ENCODE assay signal across 1 cellular context in the genomic region with DNA sequence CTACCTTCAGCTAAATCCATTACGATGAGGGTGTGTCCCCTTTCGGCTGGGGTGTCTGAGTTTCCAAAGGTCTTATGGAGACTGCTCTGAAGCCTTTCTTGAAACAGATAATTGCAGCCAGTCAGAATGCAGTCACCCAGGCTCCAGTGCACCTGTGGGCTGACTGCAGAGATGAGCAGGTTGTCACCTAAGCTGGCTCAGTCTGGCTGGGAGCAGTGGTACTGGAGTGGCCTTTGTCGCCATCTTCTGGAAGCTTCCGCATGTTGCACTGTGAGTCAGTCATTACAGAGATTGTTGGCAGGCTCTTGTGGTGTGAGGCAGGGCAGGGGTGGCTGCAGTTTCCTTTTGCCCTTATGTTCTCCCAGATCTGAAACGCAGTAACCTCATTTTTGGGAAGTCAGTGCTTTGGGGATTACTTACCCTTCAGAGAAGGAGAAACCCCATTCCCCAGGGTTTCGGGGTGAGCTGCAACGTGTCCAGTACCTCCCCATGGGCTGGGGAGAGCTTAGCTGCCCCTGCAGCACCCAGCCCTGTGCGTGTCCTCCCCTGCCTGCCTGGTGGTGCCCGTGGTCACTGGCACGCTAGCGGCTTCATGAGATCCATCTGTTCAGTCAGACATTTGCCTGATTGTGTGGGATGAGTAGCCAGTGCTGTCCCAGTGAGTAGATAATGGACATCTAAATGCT.
TF ChIP-seq lines count a peak whose summit lies in the region.

No MANE protein-coding gene starts in this region.

TF ChIP-seq in GM12878, 131 proteins besides CTCF, POLR2A, EP300 and RAD21 (continued from another document):
- no peak for TF ChIP-seq ZBTB11 (CRISPR knock-in tag; IDR thresholded peaks at IDR 0.05)
- 0 out of 2 replicates have a peak, but pooled peaks have one; percentile 14 for TF ChIP-seq CREM (IDR thresholded peaks at IDR 0.05; ENCODE audit: low read depth)
- TF ChIP-seq IRF4 (IDR thresholded peaks at IDR 0.05; ENCODE audit: low read depth, low read length), result 0 out of 2 replicates have a peak, but pooled peaks have one; percentile 42
- TF ChIP-seq POU2F2 (IDR thresholded peaks at IDR 0.05; ENCODE audit: borderline replicate concordance, low read depth, low read length), result 0 out of 3 replicates have a peak, but pooled peaks have one; percentile 14
- peak; percentile 79 for TF ChIP-seq YY1 (IDR thresholded peaks at IDR 0.05; ENCODE audit: low read depth, low read length)
